ENCODE assay signal across 8 cellular contexts in genomic region chr6:17394192-17394611, GRCh38. TPM values are rescaled to one million over a fixed set of nuclear protein-coding genes. Genes with fewer than 3 reads are reported as not detected.
DNase-seq lines count a peak whose midpoint lies in the region; ATAC-seq, FAIRE-seq and TF ChIP-seq lines count a peak whose summit lies in the region.

No MANE protein-coding gene starts in this region.

- TF ChIP-seq POLR2A in A549 (IDR thresholded peaks at IDR 0.05; ENCODE audit: low read length): no peak

- H2AFZ ChIP-seq in mesenchymal stem cell (ENCODE audit: low read depth, low read length): no peak overlapping the region

- H3K27ac Mint-ChIP-seq in endodermal cell (peak overlapping the region; percentile 99), type B pancreatic cell (peak overlapping the region; percentile 96)

- TF ChIP-seq EP300 in A549 (IDR thresholded peaks at IDR 0.05): no peak

- H3K4me1 Mint-ChIP-seq in endodermal cell: peaks cover 10% of the 10 kb centered on the region
- H3K4me1 Mint-ChIP-seq in type B pancreatic cell (ENCODE audit: unreplicated experiment): peaks cover 18% of the 10 kb centered on the region

- H3K4me3 Mint-ChIP-seq in endodermal cell: peak overlapping the region; percentile 91
- H3K4me3 Mint-ChIP-seq in type B pancreatic cell: peak overlapping the region; percentile 98

- peak overlapping the region; percentile 98 for H2BK120ac ChIP-seq in mesenchymal stem cell (ENCODE audit: low read depth, low read length)

- TF ChIP-seq CTCF in A549 (IDR thresholded peaks at IDR 0.05): no peak
- TF ChIP-seq CTCF in endodermal cell (conservative IDR thresholded peaks at IDR 0.05): no peak
- TF ChIP-seq CTCF in type B pancreatic cell (conservative IDR thresholded peaks at IDR 0.05): no peak

- H4K91ac ChIP-seq in mesenchymal stem cell (ENCODE audit: low read length): no peak overlapping the region

- H3K4me2 ChIP-seq in A549 (peak overlapping the region; percentile 78), mesenchymal stem cell (ENCODE audit: low read length, poor library complexity, severe bottlenecking) (peak overlapping the region; percentile 31)

- peaks cover 25% of the 10 kb centered on the region for H3K36me3 Mint-ChIP-seq in endodermal cell (ENCODE audit: low read depth)
- peaks cover 15% of the 10 kb centered on the region for H3K36me3 Mint-ChIP-seq in type B pancreatic cell

- H3K23ac ChIP-seq in mesenchymal stem cell (ENCODE audit: low read length in 2 of 2): no peak overlapping the region

- peaks cover 8% of the 10 kb centered on the region for H3K9me3 Mint-ChIP-seq in endodermal cell
- H3K9me3 Mint-ChIP-seq in type B pancreatic cell: peaks cover 5% of the 10 kb centered on the region

- H3K27ac ChIP-seq in A549: peak overlapping the region; percentile 99 to 100
- peak overlapping the region; percentile 72 for H3K27ac ChIP-seq in endodermal cell (ENCODE audit: low read depth, low read length)
- peak overlapping the region; percentile 86 for H3K27ac ChIP-seq in mesenchymal stem cell (ENCODE audit: low read length, poor library complexity, severe bottlenecking)

- H3K36me3 ChIP-seq in endodermal cell (ENCODE audit: control insufficient read depth, insufficient read depth, low read length) (peaks cover 29% of the 10 kb centered on the region), mesenchymal stem cell (ENCODE audit: control insufficient read depth in 1 of 2, insufficient read depth in 2 of 2, low read depth in 1 of 2, low read length in 2 of 2) (no peaks in the 10 kb centered on the region)

- H4K8ac ChIP-seq in mesenchymal stem cell (ENCODE audit: low read length): peak overlapping the region; percentile 0

- peak overlapping the region; percentile 67 for H2BK5ac ChIP-seq in mesenchymal stem cell (ENCODE audit: low read depth, low read length, poor library complexity, severe bottlenecking)

- ATAC-seq in A549 (peak; percentile 73 to 77), HG02885 (IDR thresholded peaks at IDR 0.05; ENCODE audit: poor library complexity, unreplicated experiment) (no peak)

- no peak overlapping the region for H2AK5ac ChIP-seq in mesenchymal stem cell (ENCODE audit: low read length, severe bottlenecking)

- FAIRE-seq in A549 (lab: Jason Lieb, UNC): no peak

- POLR2A ChIA-PET in A549 (lab: Yijun Ruan, JAX): interaction anchor here (0.9 to 1.9 kb wide), 3 partner anchors 14 to 37 kb away, joined by 3 to 5 read pairs (median 5); no protein-coding TSS in a partner anchor

- WGBS in A549 (ENCODE audit: missing lambda C conversion rate): 3% methylated on average over 9 of the region's 12 CpGs
- WGBS in endodermal cell (ENCODE audit: insufficient coverage in 1 of 2, insufficient read length in 1 of 2), 2 experiments: 2 to 15% methylated on average over 2 to 12 of the region's 12 CpGs
- WGBS in mesenchymal stem cell: under 1% methylated on average over 12 of the region's 12 CpGs

- H3K9ac ChIP-seq in endodermal cell (ENCODE audit: extremely low read depth, low read length, poor library complexity, severe bottlenecking) (peak overlapping the region; percentile 89), mesenchymal stem cell (ENCODE audit: low read length) (peak overlapping the region; percentile 54)

- H3K79me1 ChIP-seq in mesenchymal stem cell (replicated peaks; ENCODE audit: low read length, poor library complexity, severe bottlenecking): peaks cover 7% of the 10 kb centered on the region

- no peak overlapping the region for H2BK12ac ChIP-seq in mesenchymal stem cell (ENCODE audit: low read length in 2 of 2)

- no peak overlapping the region for H3K4ac ChIP-seq in mesenchymal stem cell (ENCODE audit: low read depth in 1 of 2, low read length in 2 of 2)

- DNase-seq in A549 (ENCODE audit: low read depth in 1 of 2, low spot score in 1 of 2): peak; percentile 58 to 61
- peak; percentile 63 for DNase-seq in H4 (ENCODE audit: low spot score)
- peak; percentile 26 for DNase-seq in SK-N-DZ (ENCODE audit: low spot score)
- DNase-seq in endodermal cell: peak; percentile 89
- peak; percentile 81 for DNase-seq in mesenchymal stem cell
- DNase-seq in type B pancreatic cell (ENCODE audit: extremely low spot score, unreplicated experiment): peak; percentile 70
- DNase-seq in NCI-H2029 (lab: John Stamatoyannopoulos, UW): no peak

- CTCF ChIA-PET in A549 (lab: Yijun Ruan, JAX): no interaction called here

- no peaks in the 10 kb centered on the region for H3K9me3 ChIP-seq in A549
- H3K9me3 ChIP-seq in endodermal cell (ENCODE audit: control insufficient read depth, low read length): peaks cover 33% of the 10 kb centered on the region
- no peaks in the 10 kb centered on the region for H3K9me3 ChIP-seq in mesenchymal stem cell (ENCODE audit: control insufficient read depth, low read length)

- H3K27me3 Mint-ChIP-seq in endodermal cell (ENCODE audit: insufficient read depth): peaks cover 7% of the 10 kb centered on the region
- no peaks in the 10 kb centered on the region for H3K27me3 Mint-ChIP-seq in type B pancreatic cell

- H3K27me3 ChIP-seq in endodermal cell (ENCODE audit: control insufficient read depth, insufficient read depth, low read length, poor library complexity, severe bottlenecking) (no peaks in the 10 kb centered on the region), mesenchymal stem cell (ENCODE audit: control insufficient read depth in 1 of 2, insufficient read depth in 1 of 2, low read length in 2 of 2) (peaks cover 0 to 12% of the 10 kb centered on the region in 2 experiments)

- no peak for TF ChIP-seq RAD21 in A549 (conservative IDR thresholded peaks at IDR 0.05 in 1 of 2, IDR thresholded peaks at IDR 0.05 in 1 of 2)

- H2BK15ac ChIP-seq in mesenchymal stem cell (ENCODE audit: low read depth, poor library complexity, severe bottlenecking): no peak overlapping the region

- H3K18ac ChIP-seq in mesenchymal stem cell (ENCODE audit: low read depth in 1 of 2, low read length in 2 of 2): peak overlapping the region; percentile 59 to 71

- H3K14ac ChIP-seq in mesenchymal stem cell (ENCODE audit: low read length in 2 of 2): no peak overlapping the region

- H3K4me1 ChIP-seq in A549 (peaks cover 20% of the 10 kb centered on the region), endodermal cell (ENCODE audit: control insufficient read depth, insufficient read depth, low read length) (peaks cover 4% of the 10 kb centered on the region), mesenchymal stem cell (ENCODE audit: control insufficient read depth, insufficient read depth, low read depth, low read length) (no peaks in the 10 kb centered on the region)

- peak overlapping the region; percentile 85 for H3K4me3 ChIP-seq in A549
- H3K4me3 ChIP-seq in endodermal cell (ENCODE audit: low read length): peak overlapping the region; percentile 92
- H3K4me3 ChIP-seq in mesenchymal stem cell (ENCODE audit: insufficient read depth in 1 of 2, low read depth in 1 of 2, low read length in 2 of 2): peak overlapping the region; percentile 71 to 77

TF ChIP-seq in A549, 52 proteins besides CTCF, POLR2A, EP300 and RAD21:
- 0 out of 2 replicates have a peak, but pooled peaks have one; percentile 17 for TF ChIP-seq MAX (IDR thresholded peaks at IDR 0.05)
- TF ChIP-seq RCOR1 (IDR thresholded peaks at IDR 0.05; ENCODE audit: low read depth, low read length): no peak
- peak; percentile 45; the same call in 1 of the 2 replicates for TF ChIP-seq FOSL2 (IDR thresholded peaks at IDR 0.05)
- peak; percentile 90 for TF ChIP-seq FOSL2 (CRISPR knock-in tag; IDR thresholded peaks at IDR 0.05)

RNA-seq across cellular contexts. Expression of gene CAP2, which starts 0.8 kb away (rescaled TPM):
- polyA plus RNA-seq in A549 (2011; rRNA removed) (38.1 and 43.3 TPM in 2 replicates), A549 (2017; fragmentation: RNase III; extraction: RNeasy Plus Mini Kit Qiagen cat#74134 plus additional on column Dnase treatment) (26.0 to 30.7 TPM (median 27.2 TPM) in 3 replicates)
- 15.8 and 18.2 TPM in 2 replicates for polyA plus RNA-seq in A549 (2012; cell fraction: cytosol; rRNA removed)
- 12.3 and 16.1 TPM in 2 replicates for polyA plus RNA-seq in A549 (2012; cell fraction: nucleus; rRNA removed)
- polyA minus RNA-seq in A549 (2011; rRNA and poly(A)+ RNA removed): 16.8 and 20.0 TPM in 2 replicates
- 8.9 and 10.9 TPM in 2 replicates for total RNA-seq in H4 (2014; rRNA removed; shearing (Covaris generic))
- 10.4 and 11.0 TPM in 2 replicates for polyA plus RNA-seq in SK-N-DZ (2014; cell fraction: cytosol; rRNA removed)
- 8.7 and 11.7 TPM in 2 replicates for polyA plus RNA-seq in SK-N-DZ (2014; cell fraction: nucleus; rRNA removed)
- total RNA-seq in endodermal cell (10 to 100 TPM; 29.8 to 35.9 TPM), type B pancreatic cell (ENCODE audit: low replicate concordance) (6.1 and 9.3 TPM in 2 replicates)
- polyA plus RNA-seq in endodermal cell (2013, experiment 1 of 2): 38.4 TPM
- 44.8 TPM for polyA plus RNA-seq in endodermal cell (2013, experiment 2 of 2)
- polyA plus RNA-seq in mesenchymal stem cell (2013, experiment 1 of 2): 39.1 TPM
- polyA plus RNA-seq in mesenchymal stem cell (2013, experiment 2 of 2): 39.0 TPM
